ENCODE assay signal across 10 cellular contexts in genomic region chr14:69316449-69317391, GRCh38. TPM values are rescaled to one million over a fixed set of nuclear protein-coding genes. Genes with fewer than 3 reads are reported as not detected.
DNase-seq lines count a peak whose midpoint lies in the region; ATAC-seq, FAIRE-seq and TF ChIP-seq lines count a peak whose summit lies in the region.
"Had no signal": no experiment of that assay in that cellular context is flagged by ENCODE, and none has a peak within 500 bp of the region (broad histone marks: within the 10 kb centered on the region; RNA-seq: fewer than 3 reads in every experiment).

No MANE protein-coding gene starts in this region.

- no peaks in the 10 kb centered on the region for H3K9me2 ChIP-seq in Karpas-422 (replicated peaks; ENCODE audit: insufficient read depth, low read length)

- H3K4me3 ChIP-seq in K562 (no peak overlapping the region), keratinocyte (ENCODE audit: control insufficient read depth in 2 of 3, extremely low read depth in 1 of 3, insufficient read depth in 2 of 3, low read depth in 1 of 3, low read length in 3 of 3) (no peak overlapping the region), Karpas-422 (ENCODE audit: low read length) (no peak overlapping the region)

- intact Hi-C loops in K562 (cut with micrococcal nuclease): no loop called here

- BruUV-seq in K562 (replicated peaks; lab: Mats Ljungman, UMichigan): no TSS peak

- no peaks in the 10 kb centered on the region for H3K36me3 Mint-ChIP-seq in type B pancreatic cell
- H3K36me3 Mint-ChIP-seq: T-cell had no signal

- ATAC-seq in K562: no peak
- ATAC-seq in activated CD4-positive, CD25-positive, alpha-beta regulatory T cell treated with anti-CD3 and anti-CD28 coated beads, Interleukin-2, amount 50 U/mL, for 24 hours: no peak
- ATAC-seq: T-cell had no signal

- no peak for TF ChIP-seq EP300 in K562 (IDR thresholded peaks at IDR 0.05; ENCODE audit: low read length)

- no peaks in the 10 kb centered on the region for H3K9me3 Mint-ChIP-seq in type B pancreatic cell

- H3K9me1 ChIP-seq in K562 (ENCODE audit: control insufficient read depth, insufficient read depth, low read length) (no peaks in the 10 kb centered on the region), keratinocyte (ENCODE audit: control insufficient read depth, extremely low read depth, insufficient read depth, low read length) (no peaks in the 10 kb centered on the region)

- FAIRE-seq in K562 (lab: Jason Lieb, UNC): no peak
- peak; percentile 77 for FAIRE-seq in keratinocyte (lab: Jason Lieb, UNC)

- no peaks in the 10 kb centered on the region for H3K27me3 Mint-ChIP-seq in type B pancreatic cell

- DNase-seq in DMS53 (lab: John Stamatoyannopoulos, UW): peak; percentile 42
- no peak for DNase-seq in DMS53 treated with DMSO at 0.1 percent for 48 hours (lab: John Stamatoyannopoulos, UW; ENCODE audit: unreplicated experiment)
- DNase-seq in K562 (ENCODE audit: extremely low read depth in 1 of 4, low spot score in 3 of 4): no peak
- DNase-seq in keratinocyte (ENCODE audit: low read depth, low spot score): peak; percentile 13
- DNase-seq in type B pancreatic cell (ENCODE audit: extremely low spot score, unreplicated experiment): peak; percentile 42
- no peak for DNase-seq in activated T-cell treated with anti-CD3 and anti-CD28 coated beads for 4 hours
- no peak for DNase-seq in Karpas-422

- H3K27me3 ChIP-seq in K562 (ENCODE audit: control insufficient read depth in 2 of 2, insufficient read depth in 2 of 2, low read length in 2 of 2): peaks cover 0 to 13% of the 10 kb centered on the region in 2 experiments; a peak in 3 of 5 replicates
- peaks cover 3% of the 10 kb centered on the region for H3K27me3 ChIP-seq in keratinocyte (ENCODE audit: control insufficient read depth, extremely low read depth, insufficient read depth, low read length)
- H3K27me3 ChIP-seq in Karpas-422 (ENCODE audit: low read length): no peaks in the 10 kb centered on the region

- POLR2A ChIA-PET in K562 (lab: Yijun Ruan, JAX): no interaction called here

- H3K9ac ChIP-seq in K562 (ENCODE audit: insufficient read depth in 1 of 2, low read depth in 2 of 2, low read length in 2 of 2): no peak overlapping the region
- no peak overlapping the region for H3K9ac ChIP-seq in keratinocyte (ENCODE audit: control insufficient read depth, extremely low read depth, insufficient read depth, low read length)
- no peak overlapping the region for H3K9ac ChIP-seq in Karpas-422 (ENCODE audit: low read length)

- H3K27ac Mint-ChIP-seq in type B pancreatic cell: no peak overlapping the region
- H3K27ac Mint-ChIP-seq: T-cell had no signal

- no peaks in the 10 kb centered on the region for H3K36me3 ChIP-seq in K562 (ENCODE audit: control insufficient read depth, insufficient read depth, low read length)
- H3K36me3 ChIP-seq in keratinocyte (ENCODE audit: control insufficient read depth in 2 of 2, extremely low read depth in 1 of 2, insufficient read depth in 2 of 2, low read length in 2 of 2): no peaks in the 10 kb centered on the region
- H3K36me3 ChIP-seq in Karpas-422 (ENCODE audit: insufficient read depth, low read length): no peaks in the 10 kb centered on the region

- in situ Hi-C loops in K562 (cut with MboI): no loop called here

- H3K4me1 Mint-ChIP-seq in type B pancreatic cell (ENCODE audit: unreplicated experiment): no peaks in the 10 kb centered on the region
- H3K4me1 Mint-ChIP-seq: T-cell had no signal

- H3K4me1 ChIP-seq in K562 (replicated peaks in 1 of 2; ENCODE audit: control insufficient read depth in 2 of 2, insufficient read depth in 2 of 2, low read length in 2 of 2) (no peaks in the 10 kb centered on the region; a peak in 1 of 5 replicates), keratinocyte (ENCODE audit: control insufficient read depth, extremely low read depth, insufficient read depth, low read length) (no peaks in the 10 kb centered on the region), Karpas-422 (ENCODE audit: low read length) (peaks cover 11% of the 10 kb centered on the region)

- dilution Hi-C loops in keratinocyte (cut with MboI; ENCODE audit: extremely low pct_ligation_motif_present, low sequenced_read_pairs): no loop called here

- no peak overlapping the region for H3K4me2 ChIP-seq in K562 (ENCODE audit: insufficient read depth, low read length)
- no peak overlapping the region for H3K4me2 ChIP-seq in keratinocyte (ENCODE audit: control insufficient read depth, extremely low read depth, insufficient read depth, low read depth, low read length)
- no peak overlapping the region for H3K4me2 ChIP-seq in Karpas-422 (ENCODE audit: low read depth, low read length, poor library complexity, severe bottlenecking)

- H2AFZ ChIP-seq in K562 (ENCODE audit: low read depth, low read length) (no peak overlapping the region), keratinocyte (ENCODE audit: control insufficient read depth, low read length) (no peak overlapping the region), Karpas-422 (ENCODE audit: low read length) (no peak overlapping the region)

- no peak for TF ChIP-seq POLR2A in K562 (conservative IDR thresholded peaks at IDR 0.05)

- no peak overlapping the region for H3K4me3 Mint-ChIP-seq in type B pancreatic cell
- H3K4me3 Mint-ChIP-seq: T-cell had no signal

- H3K9me3 ChIP-seq in K562 (replicated peaks; ENCODE audit: control insufficient read depth, insufficient read depth, low read depth, low read length) (no peaks in the 10 kb centered on the region), keratinocyte (ENCODE audit: control insufficient read depth, low read depth, low read length) (no peaks in the 10 kb centered on the region), Karpas-422 (ENCODE audit: low read length) (peaks cover 3% of the 10 kb centered on the region)

- no peaks in the 10 kb centered on the region for H3K79me2 ChIP-seq in K562 (ENCODE audit: control insufficient read depth, insufficient read depth, low read length)
- no peaks in the 10 kb centered on the region for H3K79me2 ChIP-seq in keratinocyte (ENCODE audit: control insufficient read depth, insufficient read depth, low read length)
- H3K79me2 ChIP-seq in Karpas-422 (ENCODE audit: low read length): no peaks in the 10 kb centered on the region

- 5% methylated on average over 6 of the region's 7 CpGs for WGBS in K562 (ENCODE audit: insufficient coverage, low coverage, missing lambda C conversion rate)

- TF ChIP-seq CTCF in K562 (IDR thresholded peaks at IDR 0.05 in 2 of 3, conservative IDR thresholded peaks at IDR 0.05 in 1 of 3; ENCODE audit: insufficient read depth in 2 of 3, low read depth in 1 of 3, low read length in 3 of 3) (no peak), keratinocyte (optimal IDR thresholded peaks at IDR 0.05 in 1 of 3, IDR thresholded peaks at IDR 0.05 in 1 of 3, conservative IDR thresholded peaks at IDR 0.05 in 1 of 3; ENCODE audit: extremely low read depth in 1 of 3, insufficient read depth in 2 of 3, low read length in 3 of 3) (no peak), type B pancreatic cell (conservative IDR thresholded peaks at IDR 0.05) (no peak)

- H3K27ac ChIP-seq in K562 (ENCODE audit: extremely low read depth, low read depth, low read length): no peak overlapping the region
- no peak overlapping the region for H3K27ac ChIP-seq in keratinocyte (ENCODE audit: control insufficient read depth, insufficient read depth, low read length)
- H3K27ac ChIP-seq in Karpas-422 (ENCODE audit: low read length): no peak overlapping the region
- H3K27ac ChIP-seq: 22Rv1 had no signal

- TF ChIP-seq RAD21 in K562 (CRISPR knock-in tag; conservative IDR thresholded peaks at IDR 0.05 in 1 of 2, IDR thresholded peaks at IDR 0.05 in 1 of 2): no peak

- no peaks in the 10 kb centered on the region for H4K20me1 ChIP-seq in K562 (replicated peaks; ENCODE audit: control insufficient read depth, insufficient read depth, low read length)
- H4K20me1 ChIP-seq in keratinocyte (ENCODE audit: control insufficient read depth, extremely low read depth, insufficient read depth, low read length): no peaks in the 10 kb centered on the region
- no peaks in the 10 kb centered on the region for H4K20me1 ChIP-seq in Karpas-422 (ENCODE audit: insufficient read depth, low read depth, low read length)

- CTCF ChIA-PET in K562 (lab: Yijun Ruan, JAX; ENCODE audit: low intra/inter-chr PET ratio): no interaction called here

TF ChIP-seq in K562, 482 proteins besides CTCF, POLR2A, EP300 and RAD21 (continues in another document):
- no peak for TF ChIP-seq STAT5B (CRISPR knock-in tag; IDR thresholded peaks at IDR 0.05)
- no peak for TF ChIP-seq ZNF830 (CRISPR knock-in tag; IDR thresholded peaks at IDR 0.05)
- no peak for TF ChIP-seq ERF (CRISPR knock-in tag; IDR thresholded peaks at IDR 0.05)
- no peak for TF ChIP-seq SOX6 (IDR thresholded peaks at IDR 0.05)

RNA-seq across cellular contexts. Expression of gene GALNT16, which starts 56.8 kb away (rescaled TPM):
- 0.07 TPM in 1 of 2 replicates, not detected in the other for total RNA-seq in K562 (2011; cell fraction: chromatin; rRNA removed; ENCODE audit: low replicate concordance)
- total RNA-seq in K562 (2011; cell fraction: nucleolus; rRNA removed): not detected in 2 replicates
- not detected in 2 replicates for total RNA-seq in K562 (2011; cell fraction: nucleoplasm; rRNA removed)
- not detected in 2 replicates for total RNA-seq in K562 (2014; rRNA removed)
- not detected in 2 replicates for total RNA-seq in K562 (2014; rRNA removed; fragmentation: Illumina TruSeq; extraction: Trizol)
- total RNA-seq in K562 (2015; rRNA removed; fragmentation: Illumina TruSeq; extraction: Trizol): not detected in 2 replicates
- total RNA-seq in K562 (2021): not detected in 2 replicates
- not detected in 2 replicates for polyA plus RNA-seq in K562 (2011; rRNA removed)
- not detected in 2 replicates for polyA plus RNA-seq in K562 (2011; cell fraction: cytosol; rRNA removed)
- not detected in 2 replicates for polyA plus RNA-seq in K562 (2011; cell fraction: nucleus; rRNA removed)
- not detected in 2 replicates for polyA plus RNA-seq in K562 (2012)
- not detected in 2 replicates for polyA plus RNA-seq in K562 (2014; fragmentation: Illumina TruSeq; extraction: Trizol)
- not detected for polyA plus RNA-seq in K562 (2014; fragmentation: Nextera tagmentation; extraction: Ambion mirVana)
- polyA plus RNA-seq in K562 (2014; rRNA removed): not detected in 2 replicates
- polyA minus RNA-seq in K562 (2011; rRNA and poly(A)+ RNA removed): not detected in 2 replicates
- not detected in 2 replicates for polyA minus RNA-seq in K562 (2011; cell fraction: cytosol; rRNA and poly(A)+ RNA removed)
- polyA minus RNA-seq in K562 (2011; cell fraction: nucleus; rRNA and poly(A)+ RNA removed): not detected in 2 replicates
- polyA plus RNA-seq in keratinocyte: 0.04 TPM in 1 of 3 replicates, not detected in the others
- not detected for polyA plus RNA-seq in keratinocyte (2011; ENCODE audit: low read depth)
- not detected in 2 replicates for polyA plus RNA-seq in keratinocyte (2011; cell fraction: cytosol; rRNA removed)
- polyA plus RNA-seq in keratinocyte (2011; cell fraction: nucleus; rRNA removed): 0.04 TPM in 1 of 2 replicates, not detected in the other
- polyA plus RNA-seq in keratinocyte (2012; ENCODE audit: low replicate concordance): 0.03 TPM in 1 of 2 replicates, not detected in the other
- polyA minus RNA-seq in keratinocyte: not detected in 3 replicates
- not detected for polyA minus RNA-seq in keratinocyte (2011; cell fraction: cytosol; rRNA and poly(A)+ RNA removed)
- polyA minus RNA-seq in keratinocyte (2011; cell fraction: nucleus; rRNA and poly(A)+ RNA removed): not detected in 2 replicates
- total RNA-seq in type B pancreatic cell (ENCODE audit: low replicate concordance): 2.9 and 12.4 TPM in 2 replicates
- 0.15 TPM in 1 of 2 replicates, not detected in the other for total RNA-seq in Karpas-422 (2014; rRNA removed; shearing (Covaris generic); ENCODE audit: low replicate concordance)

Comparison
In these comparisons a context has a peak if more than half of its experiments do, and no peak if none do; other contexts are left out.
1. DNase-seq: peak in DMS53 (single experiment), keratinocyte (single experiment) and type B pancreatic cell (single experiment); none in DMS53 treated with DMSO at 0.1 percent for 48 hours (single experiment), K562 (0 of 4), activated T-cell treated with anti-CD3 and anti-CD28 coated beads for 4 hours (single experiment) and Karpas-422 (single experiment).